In genomic region chr10:43408710-43409384, GRCh38 we compare ENCODE assay signal across 1 cellular context.
TF ChIP-seq lines count a peak whose summit lies in the region.

A gene with protein sequence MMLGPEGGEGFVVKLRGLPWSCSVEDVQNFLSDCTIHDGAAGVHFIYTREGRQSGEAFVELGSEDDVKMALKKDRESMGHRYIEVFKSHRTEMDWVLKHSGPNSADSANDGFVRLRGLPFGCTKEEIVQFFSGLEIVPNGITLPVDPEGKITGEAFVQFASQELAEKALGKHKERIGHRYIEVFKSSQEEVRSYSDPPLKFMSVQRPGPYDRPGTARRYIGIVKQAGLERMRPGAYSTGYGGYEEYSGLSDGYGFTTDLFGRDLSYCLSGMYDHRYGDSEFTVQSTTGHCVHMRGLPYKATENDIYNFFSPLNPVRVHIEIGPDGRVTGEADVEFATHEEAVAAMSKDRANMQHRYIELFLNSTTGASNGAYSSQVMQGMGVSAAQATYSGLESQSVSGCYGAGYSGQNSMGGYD (minus strand): TSS chr10:43409186. CDS start chr10:43387884, 21,302 bp downstream.

TF ChIP-seq in HepG2, 621 proteins besides CTCF, POLR2A, EP300 and RAD21 (continued from another document and continues in another):
- TF ChIP-seq, protein P1, sequence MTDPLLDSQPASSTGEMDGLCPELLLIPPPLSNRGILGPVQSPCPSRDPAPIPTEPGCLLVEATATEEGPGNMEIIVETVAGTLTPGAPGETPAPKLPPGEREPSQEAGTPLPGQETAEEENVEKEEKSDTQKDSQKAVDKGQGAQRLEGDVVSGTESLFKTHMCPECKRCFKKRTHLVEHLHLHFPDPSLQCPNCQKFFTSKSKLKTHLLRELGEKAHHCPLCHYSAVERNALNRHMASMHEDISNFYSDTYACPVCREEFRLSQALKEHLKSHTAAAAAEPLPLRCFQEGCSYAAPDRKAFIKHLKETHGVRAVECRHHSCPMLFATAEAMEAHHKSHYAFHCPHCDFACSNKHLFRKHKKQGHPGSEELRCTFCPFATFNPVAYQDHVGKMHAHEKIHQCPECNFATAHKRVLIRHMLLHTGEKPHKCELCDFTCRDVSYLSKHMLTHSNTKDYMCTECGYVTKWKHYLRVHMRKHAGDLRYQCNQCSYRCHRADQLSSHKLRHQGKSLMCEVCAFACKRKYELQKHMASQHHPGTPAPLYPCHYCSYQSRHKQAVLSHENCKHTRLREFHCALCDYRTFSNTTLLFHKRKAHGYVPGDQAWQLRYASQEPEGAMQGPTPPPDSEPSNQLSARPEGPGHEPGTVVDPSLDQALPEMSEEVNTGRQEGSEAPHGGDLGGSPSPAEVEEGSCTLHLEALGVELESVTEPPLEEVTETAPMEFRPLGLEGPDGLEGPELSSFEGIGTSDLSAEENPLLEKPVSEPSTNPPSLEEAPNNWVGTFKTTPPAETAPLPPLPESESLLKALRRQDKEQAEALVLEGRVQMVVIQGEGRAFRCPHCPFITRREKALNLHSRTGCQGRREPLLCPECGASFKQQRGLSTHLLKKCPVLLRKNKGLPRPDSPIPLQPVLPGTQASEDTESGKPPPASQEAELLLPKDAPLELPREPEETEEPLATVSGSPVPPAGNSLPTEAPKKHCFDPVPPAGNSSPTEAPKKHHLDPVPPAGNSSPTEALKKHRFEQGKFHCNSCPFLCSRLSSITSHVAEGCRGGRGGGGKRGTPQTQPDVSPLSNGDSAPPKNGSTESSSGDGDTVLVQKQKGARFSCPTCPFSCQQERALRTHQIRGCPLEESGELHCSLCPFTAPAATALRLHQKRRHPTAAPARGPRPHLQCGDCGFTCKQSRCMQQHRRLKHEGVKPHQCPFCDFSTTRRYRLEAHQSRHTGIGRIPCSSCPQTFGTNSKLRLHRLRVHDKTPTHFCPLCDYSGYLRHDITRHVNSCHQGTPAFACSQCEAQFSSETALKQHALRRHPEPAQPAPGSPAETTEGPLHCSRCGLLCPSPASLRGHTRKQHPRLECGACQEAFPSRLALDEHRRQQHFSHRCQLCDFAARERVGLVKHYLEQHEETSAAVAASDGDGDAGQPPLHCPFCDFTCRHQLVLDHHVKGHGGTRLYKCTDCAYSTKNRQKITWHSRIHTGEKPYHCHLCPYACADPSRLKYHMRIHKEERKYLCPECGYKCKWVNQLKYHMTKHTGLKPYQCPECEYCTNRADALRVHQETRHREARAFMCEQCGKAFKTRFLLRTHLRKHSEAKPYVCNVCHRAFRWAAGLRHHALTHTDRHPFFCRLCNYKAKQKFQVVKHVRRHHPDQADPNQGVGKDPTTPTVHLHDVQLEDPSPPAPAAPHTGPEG (CRISPR knock-in tag; IDR thresholded peaks at IDR 0.05), result 0 out of 2 replicates have a peak, but pooled peaks have one; percentile 63
- no peak for TF ChIP-seq SMAD9 (CRISPR knock-in tag; IDR thresholded peaks at IDR 0.05)
- TF ChIP-seq KLF16 (CRISPR knock-in tag; IDR thresholded peaks at IDR 0.05), result peak; percentile 52 to 83; a peak in 3 of 4 replicates
- no peak for TF ChIP-seq ZNF737 (CRISPR knock-in tag; IDR thresholded peaks at IDR 0.05; ENCODE audit: borderline replicate concordance)
- TF ChIP-seq U2AF2 (IDR thresholded peaks at IDR 0.05; ENCODE audit: low read depth, low read length), result no peak
- TF ChIP-seq, protein P2, sequence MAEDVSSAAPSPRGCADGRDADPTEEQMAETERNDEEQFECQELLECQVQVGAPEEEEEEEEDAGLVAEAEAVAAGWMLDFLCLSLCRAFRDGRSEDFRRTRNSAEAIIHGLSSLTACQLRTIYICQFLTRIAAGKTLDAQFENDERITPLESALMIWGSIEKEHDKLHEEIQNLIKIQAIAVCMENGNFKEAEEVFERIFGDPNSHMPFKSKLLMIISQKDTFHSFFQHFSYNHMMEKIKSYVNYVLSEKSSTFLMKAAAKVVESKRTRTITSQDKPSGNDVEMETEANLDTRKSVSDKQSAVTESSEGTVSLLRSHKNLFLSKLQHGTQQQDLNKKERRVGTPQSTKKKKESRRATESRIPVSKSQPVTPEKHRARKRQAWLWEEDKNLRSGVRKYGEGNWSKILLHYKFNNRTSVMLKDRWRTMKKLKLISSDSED (CRISPR knock-in tag; IDR thresholded peaks at IDR 0.05), result no peak
- TF ChIP-seq ZBTB42 (CRISPR knock-in tag; IDR thresholded peaks at IDR 0.05), result peak; percentile 85; the same call in 1 of the 2 replicates
- TF ChIP-seq TGIF2 (CRISPR knock-in tag; IDR thresholded peaks at IDR 0.05), result peak; percentile 93
- TF ChIP-seq ZNF720 (CRISPR knock-in tag; IDR thresholded peaks at IDR 0.05), result no peak
- TF ChIP-seq KLF11 (CRISPR knock-in tag; IDR thresholded peaks at IDR 0.05), result 0 out of 2 replicates have a peak, but pooled peaks have one; percentile 20
- TF ChIP-seq, protein P3, sequence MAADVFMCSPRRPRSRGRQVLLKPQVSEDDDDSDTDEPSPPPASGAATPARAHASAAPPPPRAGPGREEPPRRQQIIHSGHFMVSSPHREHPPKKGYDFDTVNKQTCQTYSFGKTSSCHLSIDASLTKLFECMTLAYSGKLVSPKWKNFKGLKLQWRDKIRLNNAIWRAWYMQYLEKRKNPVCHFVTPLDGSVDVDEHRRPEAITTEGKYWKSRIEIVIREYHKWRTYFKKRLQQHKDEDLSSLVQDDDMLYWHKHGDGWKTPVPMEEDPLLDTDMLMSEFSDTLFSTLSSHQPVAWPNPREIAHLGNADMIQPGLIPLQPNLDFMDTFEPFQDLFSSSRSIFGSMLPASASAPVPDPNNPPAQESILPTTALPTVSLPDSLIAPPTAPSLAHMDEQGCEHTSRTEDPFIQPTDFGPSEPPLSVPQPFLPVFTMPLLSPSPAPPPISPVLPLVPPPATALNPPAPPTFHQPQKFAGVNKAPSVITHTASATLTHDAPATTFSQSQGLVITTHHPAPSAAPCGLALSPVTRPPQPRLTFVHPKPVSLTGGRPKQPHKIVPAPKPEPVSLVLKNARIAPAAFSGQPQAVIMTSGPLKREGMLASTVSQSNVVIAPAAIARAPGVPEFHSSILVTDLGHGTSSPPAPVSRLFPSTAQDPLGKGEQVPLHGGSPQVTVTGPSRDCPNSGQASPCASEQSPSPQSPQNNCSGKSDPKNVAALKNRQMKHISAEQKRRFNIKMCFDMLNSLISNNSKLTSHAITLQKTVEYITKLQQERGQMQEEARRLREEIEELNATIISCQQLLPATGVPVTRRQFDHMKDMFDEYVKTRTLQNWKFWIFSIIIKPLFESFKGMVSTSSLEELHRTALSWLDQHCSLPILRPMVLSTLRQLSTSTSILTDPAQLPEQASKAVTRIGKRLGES (CRISPR knock-in tag; IDR thresholded peaks at IDR 0.05; ENCODE audit: borderline replicate concordance), result no peak
- TF ChIP-seq, protein P4, sequence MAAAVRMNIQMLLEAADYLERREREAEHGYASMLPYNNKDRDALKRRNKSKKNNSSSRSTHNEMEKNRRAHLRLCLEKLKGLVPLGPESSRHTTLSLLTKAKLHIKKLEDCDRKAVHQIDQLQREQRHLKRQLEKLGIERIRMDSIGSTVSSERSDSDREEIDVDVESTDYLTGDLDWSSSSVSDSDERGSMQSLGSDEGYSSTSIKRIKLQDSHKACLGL (CRISPR knock-in tag; IDR thresholded peaks at IDR 0.05), result peak; percentile 98
- peak; percentile 98 for TF ChIP-seq DMAP1 (CRISPR knock-in tag; IDR thresholded peaks at IDR 0.05)
- no peak for TF ChIP-seq REXO4 (CRISPR knock-in tag; IDR thresholded peaks at IDR 0.05; ENCODE audit: borderline replicate concordance)
- 0 out of 2 replicates have a peak, but pooled peaks have one; percentile 29 for TF ChIP-seq RERE (CRISPR knock-in tag; IDR thresholded peaks at IDR 0.05; ENCODE audit: low read depth)
- 0 out of 2 replicates have a peak, but pooled peaks have one; percentile 22 for TF ChIP-seq ZNF280B (CRISPR knock-in tag; IDR thresholded peaks at IDR 0.05; ENCODE audit: borderline replicate concordance)
- TF ChIP-seq BCL6 (CRISPR knock-in tag; IDR thresholded peaks at IDR 0.05), result peak; percentile 45; the same call in 1 of the 2 replicates
- peak; percentile 81; the same call in 1 of the 2 replicates for TF ChIP-seq HOXD1 (CRISPR knock-in tag; IDR thresholded peaks at IDR 0.05)
- no peak for TF ChIP-seq GLI4 (CRISPR knock-in tag; IDR thresholded peaks at IDR 0.05; ENCODE audit: borderline replicate concordance)
- no peak for TF ChIP-seq ZNF598 (CRISPR knock-in tag; IDR thresholded peaks at IDR 0.05; ENCODE audit: borderline replicate concordance)
- TF ChIP-seq MEIS2 (CRISPR knock-in tag; IDR thresholded peaks at IDR 0.05), result peak; percentile 80
- peak; percentile 63; the same call in 1 of the 2 replicates for TF ChIP-seq ZNF33B (CRISPR knock-in tag; IDR thresholded peaks at IDR 0.05)
- TF ChIP-seq SIN3A (IDR thresholded peaks at IDR 0.05; ENCODE audit: borderline replicate concordance, low read depth, low read length), result peak; percentile 89
- TF ChIP-seq DZIP1 (CRISPR knock-in tag; IDR thresholded peaks at IDR 0.05), result peak; percentile 91
- peak; percentile 89 for TF ChIP-seq GMEB2 (CRISPR knock-in tag; IDR thresholded peaks at IDR 0.05; ENCODE audit: low read depth)
- peak; percentile 33 for TF ChIP-seq SRSF1 (optimal IDR thresholded peaks at IDR 0.05; ENCODE audit: low read depth, low read length)
- peak; percentile 20; the same call in 1 of the 2 replicates for TF ChIP-seq ZNF558 (CRISPR knock-in tag; IDR thresholded peaks at IDR 0.05; ENCODE audit: borderline replicate concordance)
- peak; percentile 47; the same call in 1 of the 2 replicates for TF ChIP-seq ZMYM3 (CRISPR knock-in tag; IDR thresholded peaks at IDR 0.05)
- TF ChIP-seq ZNF782 (CRISPR knock-in tag; IDR thresholded peaks at IDR 0.05; ENCODE audit: borderline replicate concordance), result no peak; the same call in 1 of the 2 replicates
- peak; percentile 49 for TF ChIP-seq JARID2 (CRISPR knock-in tag; IDR thresholded peaks at IDR 0.05; ENCODE audit: insufficient replicate concordance)
